25 cellular contexts compared by ENCODE assay signal in the genomic region with DNA sequence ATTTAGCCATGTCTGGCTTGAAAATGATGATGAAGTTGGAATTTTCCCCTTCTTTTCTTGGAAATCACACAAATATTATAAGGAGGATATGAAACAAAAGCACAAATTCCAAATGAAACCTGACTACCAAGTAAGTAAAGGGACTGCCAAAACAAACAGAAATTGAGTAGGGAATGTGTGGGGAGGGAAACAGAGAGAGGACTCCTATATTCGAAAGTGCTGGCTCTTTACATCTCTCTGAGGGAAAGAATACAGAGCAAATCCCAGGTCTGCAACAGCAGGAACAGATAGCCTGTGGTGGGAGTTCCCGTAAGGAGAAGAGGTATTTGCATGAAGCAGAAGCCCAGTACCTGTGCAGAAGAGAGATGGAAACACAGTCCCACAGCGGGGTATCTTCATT.
DNase-seq lines count a peak whose midpoint lies in the region; ATAC-seq and TF ChIP-seq lines count a peak whose summit lies in the region.
"Had no signal": no experiment of that assay in that cellular context is flagged by ENCODE, and none has a peak within 500 bp of the region (broad histone marks: within the 10 kb centered on the region; RNA-seq: fewer than 3 reads in every experiment).

No MANE protein-coding gene starts in this region.

- H3K4me3 ChIP-seq in choroid plexus epithelial cell (ENCODE audit: low read depth, low read length) (no peak overlapping the region), osteoblast (ENCODE audit: insufficient read depth, low read length) (no peak overlapping the region)
- H3K4me3 ChIP-seq: breast epithelium, Peyer's patch, right atrium auricular region had no signal

- H3K27ac ChIP-seq in osteoblast (ENCODE audit: low read depth, low read length), result no peak overlapping the region
- H3K27ac ChIP-seq: breast epithelium, Peyer's patch, right atrium auricular region had no signal

- peaks cover 18% of the 10 kb centered on the region for H3K4me1 ChIP-seq in osteoblast (ENCODE audit: insufficient read depth, low read length)
- H3K4me1 ChIP-seq: breast epithelium, Peyer's patch had no signal

- DNase-seq in NCI-H2107 treated with DMSO at 0.1 percent for 48 hours (lab: John Stamatoyannopoulos, UW; ENCODE audit: unreplicated experiment) (peak; percentile 21), NCI-H2107 (lab: John Stamatoyannopoulos, UW) (no peak), NCI-H526 (lab: John Stamatoyannopoulos, UW) (peak; percentile 8 to 56), choroid plexus epithelial cell (ENCODE audit: low read depth) (peak; percentile 53), osteoblast (ENCODE audit: insufficient read length, low spot score, missing footprints) (peak; percentile 19), hepatic stellate cell (ENCODE audit: low spot score) (no peak), NCI-H446 treated with DMSO at 0.1 percent for 48 hours (lab: John Stamatoyannopoulos, UW) (no peak)
- DNase-seq: activated CD4-positive, alpha-beta memory T cell treated with anti-CD3 and anti-CD28 coated beads, Interleukin-2, amount 10 ng/mL, durations not matched to agents 7 days and 5 days; activated CD8-positive, alpha-beta memory T cell treated with anti-CD3 and anti-CD28 coated beads, Interleukin-2, amount 50 U/mL, for 4 hours; activated naive CD4-positive, alpha-beta T cell; COR-L47; DMS53; hypothalamus; left cardiac atrium; NCI-H2081 treated with DMSO at 0.1 percent for 48 hours; NCI-H524 treated with DMSO at 0.1 percent for 48 hours; Peyer's patch; posterior cingulate gyrus; SHP77 treated with DMSO at 0.1 percent for 48 hours; stimulated activated CD4-positive, alpha-beta T cell treated with anti-CD3 and anti-CD28 coated beads, Interleukin-1b, Interleukin-23, amount 100 ng/mL, for 48 hours; stimulated activated naive CD8-positive, alpha-beta T cell treated with anti-CD3 and anti-CD28 coated beads, Interleukin-15, Interleukin-2, amounts not matched to agents 100 U/mL and 50 U/mL, for 24 hours; SW 1271 had no signal

- H3K27me3 ChIP-seq in osteoblast (ENCODE audit: insufficient read depth, low read length), result no peaks in the 10 kb centered on the region
- H3K27me3 ChIP-seq: breast epithelium, Peyer's patch, right atrium auricular region had no signal

- H2AFZ ChIP-seq in osteoblast (ENCODE audit: low read length), result no peak overlapping the region

- no peaks in the 10 kb centered on the region for H3K79me2 ChIP-seq in osteoblast (ENCODE audit: insufficient read depth, low read length)

- no peaks in the 10 kb centered on the region for H3K36me3 ChIP-seq in osteoblast (ENCODE audit: insufficient read depth, low read length)
- H3K36me3 ChIP-seq: breast epithelium, Peyer's patch, right atrium auricular region had no signal

- H3K4me2 ChIP-seq in osteoblast (ENCODE audit: insufficient read depth, low read length), result no peak overlapping the region

- no peaks in the 10 kb centered on the region for H3K9me3 ChIP-seq in osteoblast (ENCODE audit: low read depth, low read length)
- H3K9me3 ChIP-seq: breast epithelium, Peyer's patch, right atrium auricular region had no signal

- no peak for ATAC-seq in HG02571 (IDR thresholded peaks at IDR 0.05; ENCODE audit: unreplicated experiment)
- ATAC-seq: left cardiac atrium; stimulated activated naive CD8-positive, alpha-beta T cell treated with anti-CD3 and anti-CD28 coated beads, Interleukin-15, Interleukin-2, amounts not matched to agents 100 U/mL and 50 U/mL, for 24 hours had no signal

- TF ChIP-seq CTCF in choroid plexus epithelial cell (conservative IDR thresholded peaks at IDR 0.05; ENCODE audit: low read depth, low read length), result no peak
- TF ChIP-seq CTCF in osteoblast (IDR thresholded peaks at IDR 0.05; ENCODE audit: extremely low read depth, low read depth, low read length), result no peak

- no peaks in the 10 kb centered on the region for H4K20me1 ChIP-seq in osteoblast (ENCODE audit: insufficient read depth, low read length)

Comparison
In these comparisons a context has a peak if more than half of its experiments do, and no peak if none do; other contexts are left out.
1. DNase-seq: peak in NCI-H2107 treated with DMSO at 0.1 percent for 48 hours (single experiment), NCI-H526 (2 of 2), choroid plexus epithelial cell (single experiment) and osteoblast (single experiment); none in NCI-H2107 (single experiment), hepatic stellate cell (single experiment) and NCI-H446 treated with DMSO at 0.1 percent for 48 hours (single experiment).